9 cellular contexts compared by ENCODE assay signal in genomic region chr9:14992516-14992915, GRCh38.
DNase-seq lines count a peak whose midpoint lies in the region; ATAC-seq and TF ChIP-seq lines count a peak whose summit lies in the region.
"Had no signal": no experiment of that assay in that cellular context is flagged by ENCODE, and none has a peak within 500 bp of the region (broad histone marks: within the 10 kb centered on the region; RNA-seq: fewer than 3 reads in every experiment).

No MANE protein-coding gene starts in this region.

- H3K9me3 Mint-ChIP-seq in CD4-positive, alpha-beta T cell = no peaks in the 10 kb centered on the region

- H4K20me1 ChIP-seq in osteoblast (ENCODE audit: insufficient read depth, low read length) = no peaks in the 10 kb centered on the region

- no peaks in the 10 kb centered on the region for H3K27me3 ChIP-seq in CD4-positive, alpha-beta T cell (ENCODE audit: control insufficient read depth, insufficient read depth, low read length)
- no peaks in the 10 kb centered on the region for H3K27me3 ChIP-seq in osteoblast (ENCODE audit: insufficient read depth, low read length)

- H2AFZ ChIP-seq in osteoblast (ENCODE audit: low read length) = peak overlapping the region; percentile 96

- H3K4me1 Mint-ChIP-seq in CD4-positive, alpha-beta T cell (ENCODE audit: low read depth) = peaks cover 36% of the 10 kb centered on the region

- H3K79me2 ChIP-seq in osteoblast (ENCODE audit: insufficient read depth, low read length) = no peaks in the 10 kb centered on the region

- peak overlapping the region; percentile 59 for H3K27ac Mint-ChIP-seq in CD4-positive, alpha-beta T cell

- H3K27ac ChIP-seq in CD4-positive, alpha-beta T cell (ENCODE audit: low read depth, low read length) = no peak overlapping the region
- peak overlapping the region; percentile 87 for H3K27ac ChIP-seq in KOPT-K1 (ENCODE audit: low read depth, low read length, poor library complexity, severe bottlenecking)
- H3K27ac ChIP-seq in coronary artery = no peak overlapping the region
- H3K27ac ChIP-seq in osteoblast (ENCODE audit: low read depth, low read length) = no peak overlapping the region

- TF ChIP-seq CTCF in CD4-positive, alpha-beta T cell (IDR thresholded peaks at IDR 0.05) = no peak
- TF ChIP-seq CTCF in coronary artery (IDR thresholded peaks at IDR 0.05) = no peak
- no peak for TF ChIP-seq CTCF in osteoblast (IDR thresholded peaks at IDR 0.05; ENCODE audit: extremely low read depth, low read depth, low read length)

- CTCF ChIA-PET in CD4-positive, alpha-beta T cell (lab: Charles Lee) = no interaction called here

- ATAC-seq in CD4-positive, alpha-beta T cell (ENCODE audit: poor library complexity) = no peak
- ATAC-seq in GM19351 (IDR thresholded peaks at IDR 0.05; ENCODE audit: unreplicated experiment) (no peak), HG03354 (IDR thresholded peaks at IDR 0.05; ENCODE audit: poor library complexity, severe bottlenecking, unreplicated experiment) (no peak), HG03025 (IDR thresholded peaks at IDR 0.05; ENCODE audit: low FRiP score, unreplicated experiment) (no peak)

- peaks cover 3% of the 10 kb centered on the region for H3K4me1 ChIP-seq in osteoblast (ENCODE audit: insufficient read depth, low read length)

- H3K36me3 Mint-ChIP-seq in CD4-positive, alpha-beta T cell (ENCODE audit: low read depth) = no peaks in the 10 kb centered on the region

- peak overlapping the region; percentile 86 for H3K4me2 ChIP-seq in osteoblast (ENCODE audit: insufficient read depth, low read length)

- POLR2A ChIA-PET in CD4-positive, alpha-beta T cell (lab: Charles Lee) = no interaction called here

- peak overlapping the region; percentile 83 for H3K4me3 Mint-ChIP-seq in CD4-positive, alpha-beta T cell

- intact Hi-C loops in CD4-positive, alpha-beta T cell (cut with DNase I, micrococcal nuclease) = no loop called here

- no peak for DNase-seq in CD4-positive, alpha-beta T cell
- no peak for DNase-seq in coronary artery (ENCODE audit: low spot score)
- no peak for DNase-seq in osteoblast (ENCODE audit: insufficient read length, low spot score, missing footprints)
- DNase-seq in activated effector memory CD4-positive, alpha-beta T cell treated with Interleukin-2 at 50 U/mL for 16 hours = no peak

- no peaks in the 10 kb centered on the region for H3K36me3 ChIP-seq in KOPT-K1 (ENCODE audit: insufficient read depth, low read length)
- H3K36me3 ChIP-seq in osteoblast (ENCODE audit: insufficient read depth, low read length) = no peaks in the 10 kb centered on the region

- H3K9me3 ChIP-seq in CD4-positive, alpha-beta T cell (ENCODE audit: control insufficient read depth, low read length) = no peaks in the 10 kb centered on the region
- H3K9me3 ChIP-seq in KOPT-K1 (ENCODE audit: insufficient read depth, low read length, poor library complexity, severe bottlenecking) (no peaks in the 10 kb centered on the region), osteoblast (ENCODE audit: low read depth, low read length) (no peaks in the 10 kb centered on the region)
- H3K9me3 ChIP-seq: mucosa of descending colon had no signal

- H3K27me3 Mint-ChIP-seq in CD4-positive, alpha-beta T cell = peaks cover 4% of the 10 kb centered on the region

- peak overlapping the region; percentile 84 for H3K4me3 ChIP-seq in coronary artery
- peak overlapping the region; percentile 80 for H3K4me3 ChIP-seq in osteoblast (ENCODE audit: insufficient read depth, low read length)
